Comparison of ENCODE assay signal across 8 cellular contexts in genomic region chr16:73196670-73197069, GRCh38.
DNase-seq lines count a peak whose midpoint lies in the region; ATAC-seq and TF ChIP-seq lines count a peak whose summit lies in the region.

No MANE protein-coding gene starts in this region.

- TF ChIP-seq CTCF in activated CD8-positive, alpha-beta T cell treated with anti-CD3 and anti-CD28 coated beads for 36 hours (IDR thresholded peaks at IDR 0.05), result peak; percentile 37
- TF ChIP-seq CTCF in glutamatergic neuron (IDR thresholded peaks at IDR 0.05; ENCODE audit: partially characterized antibody, unreplicated experiment) (peak; percentile 61), progenitor cell of endocrine pancreas (IDR thresholded peaks at IDR 0.05; ENCODE audit: unreplicated experiment) (peak; percentile 57)

- CTCF ChIA-PET in activated naive CD4-positive, alpha-beta T cell treated with anti-CD3 and anti-CD28 coated beads, Interleukin-2, amount 10 ng/mL, durations not matched to agents 7 days and 5 days (lab: Charles Lee), result interaction anchor here (0.5 to 2.3 kb wide), 7 partner anchors 9 to 1055 kb away, joined by 3 to 12 read pairs (median 3); no protein-coding TSS in a partner anchor
- CTCF ChIA-PET in activated CD8-positive, alpha-beta T cell treated with anti-CD3 and anti-CD28 coated beads for 36 hours (lab: Charles Lee), result interaction anchor here (0.7 to 0.9 kb wide), 2 partner anchors 9 to 24 kb away, joined by 3 read pairs; no protein-coding TSS in a partner anchor

- ATAC-seq in HG02588 (IDR thresholded peaks at IDR 0.05; ENCODE audit: unreplicated experiment), result peak; percentile 59
- no peak for ATAC-seq in activated CD8-positive, alpha-beta T cell treated with anti-CD3 and anti-CD28 coated beads for 36 hours

- no peaks in the 10 kb centered on the region for H3K36me3 Mint-ChIP-seq in activated naive CD4-positive, alpha-beta T cell treated with anti-CD3 and anti-CD28 coated beads, Interleukin-2, amount 10 ng/mL, durations not matched to agents 7 days and 5 days
- no peaks in the 10 kb centered on the region for H3K36me3 Mint-ChIP-seq in activated CD8-positive, alpha-beta T cell treated with anti-CD3 and anti-CD28 coated beads for 36 hours (ENCODE audit: low read depth)
- no peaks in the 10 kb centered on the region for H3K36me3 Mint-ChIP-seq in glutamatergic neuron (ENCODE audit: unreplicated experiment)
- no peaks in the 10 kb centered on the region for H3K36me3 Mint-ChIP-seq in progenitor cell of endocrine pancreas (ENCODE audit: insufficient read depth)
- H3K36me3 Mint-ChIP-seq in activated T-helper 1 cell treated with anti-CD3 and anti-CD28 coated beads, Interleukin-12 subunit alpha, Interleukin-12 subunit beta, Interleukin-2, Interleukin-4 antibody, amounts not matched to agents 30 ng/mL and 10 ng/mL and 1 ng/mL, durations not matched to agents 14 hours and 24 hours and 36 hours (ENCODE audit: low read depth), result no peaks in the 10 kb centered on the region

- H3K27me3 Mint-ChIP-seq in activated naive CD4-positive, alpha-beta T cell treated with anti-CD3 and anti-CD28 coated beads, Interleukin-2, amount 10 ng/mL, durations not matched to agents 7 days and 5 days, result peaks cover 8% of the 10 kb centered on the region
- no peaks in the 10 kb centered on the region for H3K27me3 Mint-ChIP-seq in activated CD8-positive, alpha-beta T cell treated with anti-CD3 and anti-CD28 coated beads for 36 hours
- H3K27me3 Mint-ChIP-seq in glutamatergic neuron (ENCODE audit: unreplicated experiment) (peaks cover 2% of the 10 kb centered on the region), progenitor cell of endocrine pancreas (peaks cover 19% of the 10 kb centered on the region)
- H3K27me3 Mint-ChIP-seq in activated T-helper 1 cell treated with anti-CD3 and anti-CD28 coated beads, Interleukin-12 subunit alpha, Interleukin-12 subunit beta, Interleukin-2, Interleukin-4 antibody, amounts not matched to agents 30 ng/mL and 10 ng/mL and 1 ng/mL, durations not matched to agents 14 hours and 24 hours and 36 hours (ENCODE audit: insufficient read depth), result peaks cover 3% of the 10 kb centered on the region

- H3K9me3 Mint-ChIP-seq in activated naive CD4-positive, alpha-beta T cell treated with anti-CD3 and anti-CD28 coated beads, Interleukin-2, amount 10 ng/mL, durations not matched to agents 7 days and 5 days, result no peaks in the 10 kb centered on the region
- no peaks in the 10 kb centered on the region for H3K9me3 Mint-ChIP-seq in activated CD8-positive, alpha-beta T cell treated with anti-CD3 and anti-CD28 coated beads for 36 hours
- H3K9me3 Mint-ChIP-seq in glutamatergic neuron (ENCODE audit: unreplicated experiment) (peaks cover 2% of the 10 kb centered on the region), progenitor cell of endocrine pancreas (ENCODE audit: low read depth) (no peaks in the 10 kb centered on the region)
- H3K9me3 Mint-ChIP-seq in activated T-helper 1 cell treated with anti-CD3 and anti-CD28 coated beads, Interleukin-12 subunit alpha, Interleukin-12 subunit beta, Interleukin-2, Interleukin-4 antibody, amounts not matched to agents 30 ng/mL and 10 ng/mL and 1 ng/mL, durations not matched to agents 14 hours and 24 hours and 36 hours, result no peaks in the 10 kb centered on the region

- DNase-seq in activated naive CD4-positive, alpha-beta T cell treated with anti-CD3 and anti-CD28 coated beads, Interleukin-2, amount 10 ng/mL, durations not matched to agents 7 days and 5 days, result peak; percentile 51
- DNase-seq in activated naive CD4-positive, alpha-beta T cell treated with Interleukin-2 at 50 U/mL for 16 hours, result no peak
- DNase-seq in NCI-H146 treated with DMSO at 0.1 percent for 48 hours (lab: John Stamatoyannopoulos, UW; ENCODE audit: unreplicated experiment) (peak; percentile 6), glutamatergic neuron (peak; percentile 53), progenitor cell of endocrine pancreas (ENCODE audit: low spot score, unreplicated experiment) (no peak)
- DNase-seq in activated CD8-positive, alpha-beta T cell treated with anti-CD3 and anti-CD28 coated beads for 36 hours, result peak; percentile 46
- DNase-seq in activated T-helper 1 cell treated with anti-CD3 and anti-CD28 coated beads, Interleukin-12 subunit alpha, Interleukin-12 subunit beta, Interleukin-2, Interleukin-4 antibody, amounts not matched to agents 30 ng/mL and 10 ng/mL and 1 ng/mL, durations not matched to agents 14 hours and 24 hours and 36 hours (ENCODE audit: low spot score), result no peak

- intact Hi-C loops in activated CD8-positive, alpha-beta T cell treated with anti-CD3 and anti-CD28 coated beads for 36 hours (cut with micrococcal nuclease), result loop anchor here (5.0 kb wide), 1 partner anchor 359 kb away; no protein-coding TSS in a partner anchor
- intact Hi-C loops in activated T-helper 1 cell treated with anti-CD3 and anti-CD28 coated beads, Interleukin-12 subunit alpha, Interleukin-12 subunit beta, Interleukin-2, Interleukin-4 antibody, amounts not matched to agents 30 ng/mL and 10 ng/mL and 1 ng/mL, durations not matched to agents 14 hours and 24 hours and 36 hours (cut with micrococcal nuclease), result loop anchor here (1.0 to 5.0 kb wide), 2 partner anchors 364 to 1069 kb away; no protein-coding TSS in a partner anchor

- no peak overlapping the region for H3K27ac Mint-ChIP-seq in activated naive CD4-positive, alpha-beta T cell treated with anti-CD3 and anti-CD28 coated beads, Interleukin-2, amount 10 ng/mL, durations not matched to agents 7 days and 5 days
- no peak overlapping the region for H3K27ac Mint-ChIP-seq in activated CD8-positive, alpha-beta T cell treated with anti-CD3 and anti-CD28 coated beads for 36 hours
- H3K27ac Mint-ChIP-seq in glutamatergic neuron (ENCODE audit: unreplicated experiment), result no peak overlapping the region
- no peak overlapping the region for H3K27ac Mint-ChIP-seq in progenitor cell of endocrine pancreas
- H3K27ac Mint-ChIP-seq in activated T-helper 1 cell treated with anti-CD3 and anti-CD28 coated beads, Interleukin-12 subunit alpha, Interleukin-12 subunit beta, Interleukin-2, Interleukin-4 antibody, amounts not matched to agents 30 ng/mL and 10 ng/mL and 1 ng/mL, durations not matched to agents 14 hours and 24 hours and 36 hours, result no peak overlapping the region

- H3K4me1 Mint-ChIP-seq in activated naive CD4-positive, alpha-beta T cell treated with anti-CD3 and anti-CD28 coated beads, Interleukin-2, amount 10 ng/mL, durations not matched to agents 7 days and 5 days, result no peaks in the 10 kb centered on the region
- no peaks in the 10 kb centered on the region for H3K4me1 Mint-ChIP-seq in activated CD8-positive, alpha-beta T cell treated with anti-CD3 and anti-CD28 coated beads for 36 hours (ENCODE audit: low read depth)
- H3K4me1 Mint-ChIP-seq in glutamatergic neuron (ENCODE audit: low read depth, unreplicated experiment) (peaks cover 10% of the 10 kb centered on the region), progenitor cell of endocrine pancreas (ENCODE audit: low read depth) (peaks cover 9% of the 10 kb centered on the region)
- H3K4me1 Mint-ChIP-seq in activated T-helper 1 cell treated with anti-CD3 and anti-CD28 coated beads, Interleukin-12 subunit alpha, Interleukin-12 subunit beta, Interleukin-2, Interleukin-4 antibody, amounts not matched to agents 30 ng/mL and 10 ng/mL and 1 ng/mL, durations not matched to agents 14 hours and 24 hours and 36 hours (ENCODE audit: low read depth), result no peaks in the 10 kb centered on the region

- H3K4me3 Mint-ChIP-seq in activated naive CD4-positive, alpha-beta T cell treated with anti-CD3 and anti-CD28 coated beads, Interleukin-2, amount 10 ng/mL, durations not matched to agents 7 days and 5 days, result no peak overlapping the region
- no peak overlapping the region for H3K4me3 Mint-ChIP-seq in activated CD8-positive, alpha-beta T cell treated with anti-CD3 and anti-CD28 coated beads for 36 hours
- H3K4me3 Mint-ChIP-seq in glutamatergic neuron (ENCODE audit: unreplicated experiment) (no peak overlapping the region), progenitor cell of endocrine pancreas (ENCODE audit: low read depth) (no peak overlapping the region)
- no peak overlapping the region for H3K4me3 Mint-ChIP-seq in activated T-helper 1 cell treated with anti-CD3 and anti-CD28 coated beads, Interleukin-12 subunit alpha, Interleukin-12 subunit beta, Interleukin-2, Interleukin-4 antibody, amounts not matched to agents 30 ng/mL and 10 ng/mL and 1 ng/mL, durations not matched to agents 14 hours and 24 hours and 36 hours

- POLR2A ChIA-PET in activated CD8-positive, alpha-beta T cell treated with anti-CD3 and anti-CD28 coated beads for 36 hours (lab: Charles Lee), result no interaction called here

Comparison
In these comparisons a context has a peak if more than half of its experiments do, and no peak if none do; other contexts are left out.
1. DNase-seq: peak in activated naive CD4-positive, alpha-beta T cell treated with anti-CD3 and anti-CD28 coated beads, Interleukin-2, amount 10 ng/mL, durations not matched to agents 7 days and 5 days (single experiment), NCI-H146 treated with DMSO at 0.1 percent for 48 hours (single experiment), activated CD8-positive, alpha-beta T cell treated with anti-CD3 and anti-CD28 coated beads for 36 hours (single experiment) and glutamatergic neuron (single experiment); none in activated naive CD4-positive, alpha-beta T cell treated with Interleukin-2 at 50 U/mL for 16 hours (single experiment), progenitor cell of endocrine pancreas (single experiment) and activated T-helper 1 cell treated with anti-CD3 and anti-CD28 coated beads, Interleukin-12 subunit alpha, Interleukin-12 subunit beta, Interleukin-2, Interleukin-4 antibody, amounts not matched to agents 30 ng/mL and 10 ng/mL and 1 ng/mL, durations not matched to agents 14 hours and 24 hours and 36 hours (single experiment).
2. Peak in every context shown above with its lines, with median percentiles within 50 percentile points of each other: CTCF ChIP-seq.